Comparison of ENCODE assay signal across 13 cellular contexts in genomic region chr9:93813687-93814560, GRCh38.
DNase-seq lines count a peak whose midpoint lies in the region; ATAC-seq and TF ChIP-seq lines count a peak whose summit lies in the region.
"Had no signal": no experiment of that assay in that cellular context is flagged by ENCODE, and none has a peak within 500 bp of the region (broad histone marks: within the 10 kb centered on the region; RNA-seq: fewer than 3 reads in every experiment).

No MANE protein-coding gene starts in this region.

- H3K27me3 Mint-ChIP-seq in T-helper 17 cell, result peaks cover 50% of the 10 kb centered on the region

- H3K36me3 ChIP-seq in esophagus muscularis mucosa (no peaks in the 10 kb centered on the region), HAP-1 (replicated peaks) (no peaks in the 10 kb centered on the region)
- H3K36me3 ChIP-seq: gastroesophageal sphincter had no signal

- no peak overlapping the region for H3K4me3 ChIP-seq in esophagus muscularis mucosa
- no peak overlapping the region for H3K4me3 ChIP-seq in HAP-1
- H3K4me3 ChIP-seq: gastroesophageal sphincter had no signal

- peaks cover 4% of the 10 kb centered on the region for H3K36me3 Mint-ChIP-seq in T-helper 17 cell (ENCODE audit: low read depth)

- no peak for TF ChIP-seq CTCF in esophagus muscularis mucosa (IDR thresholded peaks at IDR 0.05)

- in situ Hi-C loops in HAP-1 (cut with MboI; ENCODE audit: low sequenced_read_pairs), result no loop called here

- WGBS in esophagus muscularis mucosa, result 33% methylated on average over 8 of the region's 12 CpGs

- H3K4me1 ChIP-seq in esophagus muscularis mucosa (no peaks in the 10 kb centered on the region), HAP-1 (no peaks in the 10 kb centered on the region)
- H3K4me1 ChIP-seq: gastroesophageal sphincter had no signal

- intact Hi-C loops in esophagus muscularis mucosa (cut with DNase I), result no loop called here

- no peak overlapping the region for H3K27ac Mint-ChIP-seq in T-helper 17 cell

- no peak for TF ChIP-seq EP300 in esophagus muscularis mucosa (IDR thresholded peaks at IDR 0.05)

- peaks cover 3% of the 10 kb centered on the region for H3K4me1 Mint-ChIP-seq in T-helper 17 cell

- H3K4me3 Mint-ChIP-seq in T-helper 17 cell, result no peak overlapping the region

- DNase-seq in COLO668 (lab: John Stamatoyannopoulos, UW; ENCODE audit: unreplicated experiment), result peak; percentile 96
- DNase-seq in NCI-H1092 treated with DMSO at 0.1 percent for 48 hours (lab: John Stamatoyannopoulos, UW), result peak; percentile 98
- DNase-seq in NCI-H345 treated with DMSO at 0.1 percent for 48 hours (lab: John Stamatoyannopoulos, UW; ENCODE audit: unreplicated experiment), result peak; percentile 91
- DNase-seq in esophagus muscularis mucosa (ENCODE audit: extremely low spot score), result peak; percentile 88
- no peak for DNase-seq in HAP-1 (ENCODE audit: low spot score in 2 of 2)
- no peak for DNase-seq in T-helper 17 cell
- DNase-seq: effector memory CD4-positive, alpha-beta T cell; MM.1S; small intestine had no signal

- ATAC-seq in GM19023 (IDR thresholded peaks at IDR 0.05; ENCODE audit: unreplicated experiment), result no peak
- no peak for ATAC-seq in HG03342 (IDR thresholded peaks at IDR 0.05; ENCODE audit: unreplicated experiment)
- ATAC-seq in T-helper 17 cell, result no peak

- no peak for TF ChIP-seq POLR2A in esophagus muscularis mucosa (IDR thresholded peaks at IDR 0.05; ENCODE audit: low read depth)

- peaks cover 0 to 6% (median 0%) of the 10 kb centered on the region in 4 donors for H3K9me3 ChIP-seq in esophagus muscularis mucosa
- no peaks in the 10 kb centered on the region for H3K9me3 ChIP-seq in HAP-1
- H3K9me3 ChIP-seq in T-helper 17 cell (ENCODE audit: control insufficient read depth, low read length, poor library complexity, severe bottlenecking), result no peaks in the 10 kb centered on the region

- no peak overlapping the region for H3K27ac ChIP-seq in esophagus muscularis mucosa (replicated peaks in 1 of 4)
- H3K27ac ChIP-seq: gastroesophageal sphincter, RWPE1 had no signal

- H3K27me3 ChIP-seq in esophagus muscularis mucosa (peaks cover 0 to 76% (median 0%) of the 10 kb centered on the region in 4 donors), HAP-1 (ENCODE audit: low read depth) (peaks cover 6% of the 10 kb centered on the region; the same call in 1 of the 2 replicates)

Comparison
In these comparisons a context has a peak if more than half of its experiments do, and no peak if none do; other contexts are left out.
1. DNase-seq: peak in COLO668 (single experiment), NCI-H1092 treated with DMSO at 0.1 percent for 48 hours (single experiment), NCI-H345 treated with DMSO at 0.1 percent for 48 hours (single experiment) and esophagus muscularis mucosa (single experiment); none in HAP-1 (0 of 2) and T-helper 17 cell (0 of 3).